In genomic region chr15:70635895-70636294, GRCh38 we compare ENCODE assay signal across 23 cellular contexts.
"Had no signal": no experiment of that assay in that cellular context is flagged by ENCODE, and none has a peak within 500 bp of the region (broad histone marks: within the 10 kb centered on the region; RNA-seq: fewer than 3 reads in every experiment).

No MANE protein-coding gene starts in this region.

- H3K9me3 Mint-ChIP-seq: dendritic cell treated with granulocyte-macrophage colony-stimulating factor and Interleukin-4, amounts not matched to agents 40 ng/mL and 50 ng/mL, for 4 days; effector memory CD8-positive, alpha-beta T cell; endodermal cell had no signal

- H3K4me3 Mint-ChIP-seq: dendritic cell treated with granulocyte-macrophage colony-stimulating factor and Interleukin-4, amounts not matched to agents 40 ng/mL and 50 ng/mL, for 4 days; effector memory CD8-positive, alpha-beta T cell; endodermal cell had no signal

- H3K9me3 ChIP-seq: colonic mucosa, esophagus squamous epithelium, gastrocnemius medialis, gastroesophageal sphincter, heart left ventricle, heart right ventricle had no signal

- DNase-seq: colonic mucosa; cortex of kidney; dermis blood vessel endothelial cell; dorsolateral prefrontal cortex; effector CD4-positive, alpha-beta T cell; effector CD8-positive, alpha-beta T cell; effector memory CD4-positive, alpha-beta T cell; effector memory CD8-positive, alpha-beta T cell; endodermal cell; esophagus squamous epithelium; foreskin fibroblast; foreskin keratinocyte; foreskin melanocyte; gastrocnemius medialis; glutamatergic neuron; head of caudate nucleus; heart left ventricle; heart right ventricle had no signal

- H3K27ac ChIP-seq: colonic mucosa, coronary artery, dorsolateral prefrontal cortex, epithelial cell of prostate, esophagus squamous epithelium, foreskin keratinocyte, gastrocnemius medialis, gastroesophageal sphincter, heart left ventricle, heart right ventricle had no signal

- H3K4me3 ChIP-seq: colonic mucosa, coronary artery, esophagus squamous epithelium, gastrocnemius medialis, gastroesophageal sphincter, heart left ventricle, heart right ventricle had no signal

- H3K36me3 ChIP-seq: colonic mucosa, esophagus squamous epithelium, gastrocnemius medialis, gastroesophageal sphincter, heart right ventricle had no signal

- H3K27ac Mint-ChIP-seq: dendritic cell treated with granulocyte-macrophage colony-stimulating factor and Interleukin-4, amounts not matched to agents 40 ng/mL and 50 ng/mL, for 4 days had no signal

- ATAC-seq: effector memory CD8-positive, alpha-beta T cell; esophagus mucosa; foreskin keratinocyte; gastrocnemius medialis; gastroesophageal sphincter; heart right ventricle had no signal

- H3K4me1 ChIP-seq: colonic mucosa, foreskin keratinocyte, gastrocnemius medialis, gastroesophageal sphincter had no signal

- H3K27me3 ChIP-seq: colonic mucosa, gastrocnemius medialis, gastroesophageal sphincter, heart left ventricle, heart right ventricle had no signal
